8 cellular contexts compared by ENCODE assay signal in genomic region chr5:138504799-138505198, GRCh38. TPM values are rescaled to one million over a fixed set of nuclear protein-coding genes. Genes with fewer than 3 reads are reported as not detected.
DNase-seq lines count a peak whose midpoint lies in the region; TF ChIP-seq lines count a peak whose summit lies in the region.

No MANE protein-coding gene starts in this region.

- H3K9me3 Mint-ChIP-seq in neural progenitor cell = no peaks in the 10 kb centered on the region

- H3F3A ChIP-seq in neural progenitor cell (ENCODE audit: low read depth) = peaks cover 37% of the 10 kb centered on the region

- peak overlapping the region; percentile 13 for H3K27ac ChIP-seq in neural progenitor cell

- H3K4me3 Mint-ChIP-seq in neural progenitor cell = no peak overlapping the region

- no peak overlapping the region for H3K4me2 ChIP-seq in neural progenitor cell

- H3K27me3 ChIP-seq in neural progenitor cell (no peaks in the 10 kb centered on the region), H7 (ENCODE audit: control insufficient read depth, insufficient read depth, low read length) (no peaks in the 10 kb centered on the region)

- peaks cover 3% of the 10 kb centered on the region for H3K4me1 Mint-ChIP-seq in neural progenitor cell

- peaks cover 6% of the 10 kb centered on the region for H3K27me3 Mint-ChIP-seq in neural progenitor cell (ENCODE audit: insufficient read depth, low read depth)

- H2AFZ ChIP-seq in neural progenitor cell (replicated peaks) = no peak overlapping the region

- no peaks in the 10 kb centered on the region for H3K79me2 ChIP-seq in neural progenitor cell (ENCODE audit: low read depth)

- no peaks in the 10 kb centered on the region for H3K4me1 ChIP-seq in neural progenitor cell

- peak overlapping the region; percentile 69 for H3K27ac Mint-ChIP-seq in neural progenitor cell

- no peak overlapping the region for H3K9ac ChIP-seq in neural progenitor cell

- TF ChIP-seq CTCF in epithelial cell of esophagus (IDR thresholded peaks at IDR 0.05; ENCODE audit: insufficient read depth, low read depth, low read length, missing control alignments) (no peak), neural progenitor cell (IDR thresholded peaks at IDR 0.05) (no peak)

- DNase-seq in D341Med (ENCODE audit: low spot score) = peak; percentile 82
- DNase-seq in NCI-H2171 (lab: John Stamatoyannopoulos, UW) = peak; percentile 51
- DNase-seq in epithelial cell of esophagus (ENCODE audit: low read depth) = peak; percentile 99
- DNase-seq in neural progenitor cell (ENCODE audit: low spot score) = no peak
- no peak for DNase-seq in NK-92 (lab: John Stamatoyannopoulos, UW; ENCODE audit: unreplicated experiment)
- no peak for DNase-seq in effector CD8-positive, alpha-beta T cell (lab: John Stamatoyannopoulos, UW)
- no peak for DNase-seq in H7
- DNase-seq in SKM-1 treated with dmso at 0.1 percent for 144 hours (lab: John Stamatoyannopoulos, UW; ENCODE audit: unreplicated experiment) = no peak

- no peaks in the 10 kb centered on the region for H3K9me3 ChIP-seq in neural progenitor cell (ENCODE audit: low read depth)

- H3K36me3 ChIP-seq in neural progenitor cell (peaks cover 3% of the 10 kb centered on the region), H7 (replicated peaks; ENCODE audit: control insufficient read depth, insufficient read depth, low read length) (peaks cover 15% of the 10 kb centered on the region)

- H3K36me3 Mint-ChIP-seq in neural progenitor cell = peaks cover 10% of the 10 kb centered on the region

- H4K20me1 ChIP-seq in neural progenitor cell (ENCODE audit: low read depth) = no peaks in the 10 kb centered on the region

- H3K4me3 ChIP-seq in epithelial cell of esophagus (ENCODE audit: low read length) (no peak overlapping the region), neural progenitor cell (no peak overlapping the region), H7 (ENCODE audit: insufficient read depth, low read depth, low read length) (no peak overlapping the region)

RNA-seq across cellular contexts. Expression of gene ETF1, which starts 38.2 kb away (rescaled TPM):
- 85.5 and 116 TPM in 2 replicates for total RNA-seq in neural progenitor cell (ENCODE audit: low replicate concordance)
- 103 and 113 TPM in 2 replicates for total RNA-seq in H7 (2014; rRNA removed; shearing (Covaris generic))

RNA-seq across cellular contexts. Expression of gene EGR1, which starts 39.5 kb away (rescaled TPM):
- total RNA-seq in neural progenitor cell (ENCODE audit: low replicate concordance) = 25.1 and 31.3 TPM in 2 replicates
- 0.10 and 7.5 TPM in 2 replicates for total RNA-seq in H7 (2014; rRNA removed; shearing (Covaris generic))

Comparison
In these comparisons a context has a peak if more than half of its experiments do, and no peak if none do; other contexts are left out.
1. DNase-seq: peak in D341Med (single experiment), NCI-H2171 (single experiment) and epithelial cell of esophagus (single experiment); none in neural progenitor cell (single experiment), NK-92 (single experiment), effector CD8-positive, alpha-beta T cell (single experiment), H7 (single experiment) and SKM-1 treated with dmso at 0.1 percent for 144 hours (single experiment).